ENCODE assay signal across 21 cellular contexts in genomic region chr6:24844903-24845302, GRCh38.
DNase-seq lines count a peak whose midpoint lies in the region; ATAC-seq lines count a peak whose summit lies in the region.
"Had no signal": no experiment of that assay in that cellular context is flagged by ENCODE, and none has a peak within 500 bp of the region (broad histone marks: within the 10 kb centered on the region; RNA-seq: fewer than 3 reads in every experiment).

No MANE protein-coding gene starts in this region.

- no peak overlapping the region for H3K4me3 Mint-ChIP-seq in activated naive CD4-positive, alpha-beta T cell treated with anti-CD3 and anti-CD28 coated beads, Interleukin-2, amount 50 U/mL, for 24 hours
- H3K4me3 Mint-ChIP-seq in activated naive CD8-positive, alpha-beta T cell treated with anti-CD3 and anti-CD28 coated beads, Interleukin-2, amount 50 U/mL, for 24 hours, result no peak overlapping the region
- H3K4me3 Mint-ChIP-seq: HFFc6 had no signal

- H3K27me3 Mint-ChIP-seq in activated naive CD4-positive, alpha-beta T cell treated with anti-CD3 and anti-CD28 coated beads, Interleukin-2, amount 50 U/mL, for 24 hours, result no peaks in the 10 kb centered on the region
- no peaks in the 10 kb centered on the region for H3K27me3 Mint-ChIP-seq in activated naive CD8-positive, alpha-beta T cell treated with anti-CD3 and anti-CD28 coated beads, Interleukin-2, amount 50 U/mL, for 24 hours

- peak; percentile 81 for ATAC-seq in HG03342 (IDR thresholded peaks at IDR 0.05; ENCODE audit: unreplicated experiment)
- no peak for ATAC-seq in activated naive CD8-positive, alpha-beta T cell treated with anti-CD3 and anti-CD28 coated beads, Interleukin-2, amount 50 U/mL, for 24 hours
- ATAC-seq: right lobe of liver, SK-N-SH treated with all-trans-retinoic acid at 6 μM for 48 hours, upper lobe of right lung had no signal

- no peaks in the 10 kb centered on the region for H3K9me3 Mint-ChIP-seq in activated naive CD4-positive, alpha-beta T cell treated with anti-CD3 and anti-CD28 coated beads, Interleukin-2, amount 50 U/mL, for 24 hours
- no peaks in the 10 kb centered on the region for H3K9me3 Mint-ChIP-seq in activated naive CD8-positive, alpha-beta T cell treated with anti-CD3 and anti-CD28 coated beads, Interleukin-2, amount 50 U/mL, for 24 hours
- H3K9me3 Mint-ChIP-seq: HFFc6 had no signal

- peaks cover 24% of the 10 kb centered on the region for H3K36me3 Mint-ChIP-seq in activated naive CD4-positive, alpha-beta T cell treated with anti-CD3 and anti-CD28 coated beads, Interleukin-2, amount 50 U/mL, for 24 hours
- H3K36me3 Mint-ChIP-seq in activated naive CD8-positive, alpha-beta T cell treated with anti-CD3 and anti-CD28 coated beads, Interleukin-2, amount 50 U/mL, for 24 hours (ENCODE audit: low read depth), result peaks cover 49% of the 10 kb centered on the region

- no peak for DNase-seq in activated naive CD4-positive, alpha-beta T cell treated with Interleukin-2 at 50 U/mL for 16 hours
- DNase-seq in activated naive CD8-positive, alpha-beta T cell treated with anti-CD3 and anti-CD28 coated beads, Interleukin-2, amount 50 U/mL, for 24 hours, result no peak
- DNase-seq in NCI-H2196 (lab: John Stamatoyannopoulos, UW; ENCODE audit: unreplicated experiment) (no peak), HCEC 1CT (no peak), middle frontal gyrus (ENCODE audit: extremely low spot score, low spot score) (no peak)
- DNase-seq in stimulated activated CD4-positive, alpha-beta T cell treated with anti-CD3 and anti-CD28 coated beads, Interleukin-15, amount 100 ng/mL, for 24 hours, result no peak
- DNase-seq: activated CD4-positive, alpha-beta T cell treated with anti-CD3 and anti-CD28 coated beads, Interleukin-2, amount 50 U/mL, for 4 hours; aorta; cerebellar nuclear complex; DMS79 treated with DMSO at 0.1 percent for 48 hours; effector CD8-positive, alpha-beta T cell; esophagus squamous epithelium; HFFc6; MG63; NCI-H226; ovary; upper lobe of right lung had no signal

- peaks cover 85% of the 10 kb centered on the region for H3K4me1 Mint-ChIP-seq in activated naive CD4-positive, alpha-beta T cell treated with anti-CD3 and anti-CD28 coated beads, Interleukin-2, amount 50 U/mL, for 24 hours
- H3K4me1 Mint-ChIP-seq in activated naive CD8-positive, alpha-beta T cell treated with anti-CD3 and anti-CD28 coated beads, Interleukin-2, amount 50 U/mL, for 24 hours, result peaks cover 34% of the 10 kb centered on the region

- H3K27ac Mint-ChIP-seq in activated naive CD4-positive, alpha-beta T cell treated with anti-CD3 and anti-CD28 coated beads, Interleukin-2, amount 50 U/mL, for 24 hours, result peak overlapping the region; percentile 88
- H3K27ac Mint-ChIP-seq in activated naive CD8-positive, alpha-beta T cell treated with anti-CD3 and anti-CD28 coated beads, Interleukin-2, amount 50 U/mL, for 24 hours, result peak overlapping the region; percentile 76
- H3K27ac Mint-ChIP-seq: HFFc6 had no signal
